33 cellular contexts compared by ENCODE assay signal in genomic region chr10:84235096-84235495, GRCh38. TPM values are rescaled to one million over a fixed set of nuclear protein-coding genes. Genes with fewer than 3 reads are reported as not detected.
DNase-seq lines count a peak whose midpoint lies in the region; ATAC-seq and TF ChIP-seq lines count a peak whose summit lies in the region.
"Had no signal": no experiment of that assay in that cellular context is flagged by ENCODE, and none has a peak within 500 bp of the region (broad histone marks: within the 10 kb centered on the region; RNA-seq: fewer than 3 reads in every experiment).

No MANE protein-coding gene starts in this region.

- no peak overlapping the region for H3K4me3 ChIP-seq in coronary artery
- H3K4me3 ChIP-seq: A549; BLaER1; BLaER1 treated with 17β-estradiol and CSF1 and Interleukin-3, amounts not matched to agents 10 nM and 100 nM had no signal

- ATAC-seq in esophagus mucosa = no peak
- ATAC-seq: A549; CD8-positive, alpha-beta T cell had no signal

- no peak overlapping the region for H3K27ac ChIP-seq in coronary artery
- H3K27ac ChIP-seq: 22Rv1; A549; BLaER1; BLaER1 treated with 17β-estradiol and CSF1 and Interleukin-3, amounts not matched to agents 10 nM and 100 nM; C4-2B had no signal

- peak; percentile 3 for DNase-seq in coronary artery (ENCODE audit: low spot score)
- DNase-seq in putamen (ENCODE audit: low spot score) = peak; percentile 16
- DNase-seq in NOMO-1 (lab: John Stamatoyannopoulos, UW; ENCODE audit: unreplicated experiment in 2 of 2) = no peak
- DNase-seq: 8988T; ACHN; AML-193; BE2C; C1 segment of cervical spinal cord; Caco-2; Calu3; CD4-positive, alpha-beta memory T cell; CD4-positive, alpha-beta T cell; CD4-positive, CD25-positive, alpha-beta regulatory T cell; CD8-positive, alpha-beta memory T cell; CD8-positive, alpha-beta T cell; COR-L47; DMS 273 treated with DMSO at 0.1 percent for 48 hours; DMS153; DMS53; DMS79; DMS79 treated with DMSO at 0.1 percent for 48 hours; DND-41; EL had no signal

- no peak for TF ChIP-seq CTCF in coronary artery (IDR thresholded peaks at IDR 0.05)

RNA-seq across cellular contexts. Expression of gene LRIT1, which starts 6.2 kb away (rescaled TPM):
- not detected for total RNA-seq in esophagus mucosa
- total RNA-seq: A172; A673; B cell; Caco-2; Calu3; CD4-positive, alpha-beta memory T cell; CD4-positive, alpha-beta T cell; CD4-positive, CD25-positive, alpha-beta regulatory T cell; CD8-positive, alpha-beta memory T cell; CD8-positive, alpha-beta T cell; Daoy had no signal

RNA-seq across cellular contexts. Expression of gene LRIT2, which starts 9.8 kb away (rescaled TPM):
- total RNA-seq in esophagus mucosa = not detected
- total RNA-seq: A172; A673; B cell; Caco-2; Calu3; CD4-positive, alpha-beta memory T cell; CD4-positive, alpha-beta T cell; CD4-positive, CD25-positive, alpha-beta regulatory T cell; CD8-positive, alpha-beta memory T cell; CD8-positive, alpha-beta T cell; Daoy had no signal

RNA-seq across cellular contexts. Expression of gene RGR, which starts 9.8 kb away (rescaled TPM):
- not detected for total RNA-seq in esophagus mucosa
- total RNA-seq: A172; A673; B cell; Caco-2; Calu3; CD4-positive, alpha-beta memory T cell; CD4-positive, alpha-beta T cell; CD4-positive, CD25-positive, alpha-beta regulatory T cell; CD8-positive, alpha-beta memory T cell; CD8-positive, alpha-beta T cell; Daoy had no signal

RNA-seq across cellular contexts. Expression of gene CDHR1, which starts 40.8 kb away (rescaled TPM):
- total RNA-seq in esophagus mucosa = 29.0 TPM
- total RNA-seq: A172, A673, Caco-2, Calu3, Daoy had no signal

Comparison
In these comparisons a context has a peak if more than half of its experiments do, and no peak if none do; other contexts are left out.
1. DNase-seq: peak in coronary artery (single experiment) and putamen (single experiment); none in NOMO-1 (0 of 2).